ENCODE assay signal across 9 cellular contexts in the genomic region with DNA sequence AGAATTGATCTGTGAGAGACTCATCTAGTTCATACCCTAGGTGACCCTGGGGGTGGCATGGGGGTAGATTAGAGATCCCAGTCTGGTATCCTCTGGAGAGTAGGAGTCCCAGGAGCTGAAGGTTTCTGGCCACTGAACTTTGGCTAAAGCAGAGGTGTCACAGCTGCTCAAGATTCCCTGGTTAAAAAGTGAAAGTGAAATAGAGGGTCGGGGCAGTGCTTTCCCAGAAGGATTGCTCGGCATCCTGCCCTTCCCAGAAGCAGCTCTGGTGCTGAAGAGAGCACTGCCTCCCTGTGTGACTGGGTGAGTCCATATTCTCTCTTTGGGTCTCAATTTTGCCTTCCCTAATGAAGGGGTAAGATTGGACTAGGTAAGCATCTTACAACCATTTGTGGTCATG. TPM values are rescaled to one million over a fixed set of nuclear protein-coding genes. Genes with fewer than 3 reads are reported as not detected.
DNase-seq lines count a peak whose midpoint lies in the region; ATAC-seq and FAIRE-seq lines count a peak whose summit lies in the region.
"Had no signal": no experiment of that assay in that cellular context is flagged by ENCODE, and none has a peak within 500 bp of the region (broad histone marks: within the 10 kb centered on the region; RNA-seq: fewer than 3 reads in every experiment).

No MANE protein-coding gene starts in this region.

- in situ Hi-C loops in GM23248 (cut with MboI), result no loop called here

- peak overlapping the region; percentile 34; the same call in 1 of the 2 replicates for H3K9ac ChIP-seq in GM23248

- H3K9me3 Mint-ChIP-seq in activated T-helper 2 cell treated with anti-CD3 and anti-CD28 coated beads, Interferon-gamma antibody, Interleukin-2, Interleukin-4, amounts not matched to agents 10 μg/mL and 5 μg/mL and 100 μg/mL, durations not matched to agents 14 hours and 24 hours and 36 hours, result no peaks in the 10 kb centered on the region

- DNase-seq in GM23248, result peak; percentile 58
- no peak for DNase-seq in activated T-helper 2 cell treated with anti-CD3 and anti-CD28 coated beads, Interferon-gamma antibody, Interleukin-2, Interleukin-4, amounts not matched to agents 10 μg/mL and 5 μg/mL and 100 μg/mL, durations not matched to agents 14 hours and 24 hours and 36 hours (ENCODE audit: low spot score)
- no peak for DNase-seq in left ventricle myocardium superior
- DNase-seq in NCI-H2107 (lab: John Stamatoyannopoulos, UW), result no peak
- DNase-seq in HTR-8/SVneo (ENCODE audit: insufficient read length, low spot score), result no peak
- DNase-seq: midbrain had no signal

- peaks cover 14% of the 10 kb centered on the region for H3K4me1 Mint-ChIP-seq in activated T-helper 2 cell treated with anti-CD3 and anti-CD28 coated beads, Interferon-gamma antibody, Interleukin-2, Interleukin-4, amounts not matched to agents 10 μg/mL and 5 μg/mL and 100 μg/mL, durations not matched to agents 14 hours and 24 hours and 36 hours (ENCODE audit: low read depth)

- H3K9me3 ChIP-seq in GM23248 (ENCODE audit: low read depth), result no peaks in the 10 kb centered on the region

- peak overlapping the region; percentile 68 for H3K4me3 Mint-ChIP-seq in activated T-helper 2 cell treated with anti-CD3 and anti-CD28 coated beads, Interferon-gamma antibody, Interleukin-2, Interleukin-4, amounts not matched to agents 10 μg/mL and 5 μg/mL and 100 μg/mL, durations not matched to agents 14 hours and 24 hours and 36 hours (ENCODE audit: low read depth)

- peak overlapping the region; percentile 87 for H3K27ac Mint-ChIP-seq in activated T-helper 2 cell treated with anti-CD3 and anti-CD28 coated beads, Interferon-gamma antibody, Interleukin-2, Interleukin-4, amounts not matched to agents 10 μg/mL and 5 μg/mL and 100 μg/mL, durations not matched to agents 14 hours and 24 hours and 36 hours

- H3K27me3 Mint-ChIP-seq in activated T-helper 2 cell treated with anti-CD3 and anti-CD28 coated beads, Interferon-gamma antibody, Interleukin-2, Interleukin-4, amounts not matched to agents 10 μg/mL and 5 μg/mL and 100 μg/mL, durations not matched to agents 14 hours and 24 hours and 36 hours (ENCODE audit: low read depth), result no peaks in the 10 kb centered on the region

- H3K27me3 ChIP-seq in GM23248 (replicated peaks; ENCODE audit: insufficient read depth), result no peaks in the 10 kb centered on the region

- H3K36me3 ChIP-seq in GM23248 (ENCODE audit: low read depth), result 0 out of 2 replicates have a peak, but pooled peaks cover 5% of the 10 kb centered on the region

- no peak for FAIRE-seq in HTR-8/SVneo (lab: Jason Lieb, UNC)

- H3F3A ChIP-seq in GM23248 (ENCODE audit: insufficient read depth), result peaks cover 17% of the 10 kb centered on the region

- H3K4me3 ChIP-seq in GM23248 (peak overlapping the region; percentile 24; the same call in 1 of the 2 replicates), skin epidermis (peak overlapping the region in 5 of 7 experiments; percentile 6 to 27 (median 23))

- 4 to 13% methylated on average over 2 of the region's 2 CpGs for WGBS in GM23248 (ENCODE audit: low coverage in 1 of 2, low lambda C conversion rate in 2 of 2, missing lambda C conversion rate in 2 of 2), 2 experiments

- ATAC-seq in left ventricle myocardium superior (peak; percentile 50), GM19395 (IDR thresholded peaks at IDR 0.05; ENCODE audit: unreplicated experiment) (no peak), HG02678 (IDR thresholded peaks at IDR 0.05; ENCODE audit: unreplicated experiment) (no peak)

- intact Hi-C loops in activated T-helper 2 cell treated with anti-CD3 and anti-CD28 coated beads, Interferon-gamma antibody, Interleukin-2, Interleukin-4, amounts not matched to agents 10 μg/mL and 5 μg/mL and 100 μg/mL, durations not matched to agents 14 hours and 24 hours and 36 hours (cut with micrococcal nuclease), result no loop called here
- intact Hi-C loops in left ventricle myocardium superior (cut with micrococcal nuclease), result no loop called here

- peak overlapping the region; percentile 44 for H3K4me2 ChIP-seq in GM23248 (ENCODE audit: unreplicated experiment)

- H3K27ac ChIP-seq in GM23248 (no peak overlapping the region), skin epidermis (peak overlapping the region in 20 of 21 experiments; percentile 3 to 85 (median 72))

- peaks cover 50% of the 10 kb centered on the region for H3K36me3 Mint-ChIP-seq in activated T-helper 2 cell treated with anti-CD3 and anti-CD28 coated beads, Interferon-gamma antibody, Interleukin-2, Interleukin-4, amounts not matched to agents 10 μg/mL and 5 μg/mL and 100 μg/mL, durations not matched to agents 14 hours and 24 hours and 36 hours (ENCODE audit: low read depth)

- H2AFZ ChIP-seq in GM23248, result no peak overlapping the region

- H3K9me2 ChIP-seq in GM23248 (ENCODE audit: insufficient read depth), result no peaks in the 10 kb centered on the region

- H3K4me1 ChIP-seq in GM23248 (ENCODE audit: insufficient read depth), result no peaks in the 10 kb centered on the region

- H4K20me1 ChIP-seq in GM23248 (ENCODE audit: insufficient read depth), result no peaks in the 10 kb centered on the region

- H3K79me2 ChIP-seq in GM23248 (ENCODE audit: insufficient read depth), result no peaks in the 10 kb centered on the region

RNA-seq across cellular contexts. Expression of a gene that starts 0.7 kb away (rescaled TPM):
- total RNA-seq in GM23248 (2014; rRNA removed; shearing (Covaris generic)), result 2.5 and 4.8 TPM in 2 replicates
- 0.14 and 0.44 TPM in 2 replicates for polyA plus RNA-seq in GM23248 (2016; fragmentation: Nextera tagmentation; extraction: Ambion mirVana)
- total RNA-seq in activated T-helper 2 cell treated with anti-CD3 and anti-CD28 coated beads, Interferon-gamma antibody, Interleukin-2, Interleukin-4, amounts not matched to agents 10 μg/mL and 5 μg/mL and 100 μg/mL, durations not matched to agents 14 hours and 24 hours and 36 hours, result 12.6 and 13.5 TPM in 2 replicates
- 3.7 TPM for total RNA-seq in left ventricle myocardium superior
